9 cellular contexts compared by ENCODE assay signal in genomic region chr1:28601696-28602095, GRCh38. TPM values are rescaled to one million over a fixed set of nuclear protein-coding genes. Genes with fewer than 3 reads are reported as not detected.
DNase-seq lines count a peak whose midpoint lies in the region; ATAC-seq and TF ChIP-seq lines count a peak whose summit lies in the region.
"Had no signal": no experiment of that assay in that cellular context is flagged by ENCODE, and none has a peak within 500 bp of the region (broad histone marks: within the 10 kb centered on the region; RNA-seq: fewer than 3 reads in every experiment).

No MANE protein-coding gene starts in this region.

- DNase-seq in Right ventricle myocardium superior: no peak
- no peak for DNase-seq in cardiac septum (ENCODE audit: low spot score)
- peak; percentile 85 for DNase-seq in fibroblast of the aortic adventitia (ENCODE audit: low read depth)
- no peak for DNase-seq in uterus
- no peak for DNase-seq in activated effector memory CD4-positive, alpha-beta T cell treated with anti-CD3 and anti-CD28 coated beads, Interleukin-2, amount 50 U/mL, for 16 hours
- no peak for DNase-seq in stimulated activated naive CD4-positive, alpha-beta T cell (lab: John Stamatoyannopoulos, UW)
- no peak for DNase-seq in inferior parietal cortex (ENCODE audit: extremely low spot score)

- H3K27ac ChIP-seq in uterus: peak overlapping the region; percentile 4 to 39

- H3K4me3 ChIP-seq in fibroblast of the aortic adventitia (ENCODE audit: low read depth, low read length) (no peak overlapping the region), uterus (no peak overlapping the region)

- TF ChIP-seq POLR2A in uterus (IDR thresholded peaks at IDR 0.05): no peak

- H3K27me3 ChIP-seq in uterus: no peaks in the 10 kb centered on the region

- no peaks in the 10 kb centered on the region for H3K36me3 ChIP-seq in uterus

- no peaks in the 10 kb centered on the region for H3K4me1 ChIP-seq in uterus

- intact Hi-C loops in Right ventricle myocardium superior (cut with DNase I) (loop anchor here (10.0 kb wide), 1 partner anchor 87 kb away; no protein-coding TSS in a partner anchor), cardiac septum (cut with DNase I) (loop anchor here (5.0 kb wide), 1 partner anchor 354 kb away; no protein-coding TSS in a partner anchor), uterus (cut with DNase I; ENCODE audit: low total_unique reads) (loop anchor here (5.0 kb wide), 1 partner anchor 84 kb away; no protein-coding TSS in a partner anchor)

- ATAC-seq in Right ventricle myocardium superior (ENCODE audit: poor library complexity): peak; percentile 29
- ATAC-seq in SK-N-SH treated with all-trans-retinoic acid at 6 μM for 48 hours: peak; percentile 90

- H3K9me3 ChIP-seq in uterus: no peaks in the 10 kb centered on the region

- no peak for TF ChIP-seq CTCF in fibroblast of the aortic adventitia (IDR thresholded peaks at IDR 0.05; ENCODE audit: insufficient read depth, low read length)
- TF ChIP-seq CTCF in uterus (IDR thresholded peaks at IDR 0.05): no peak

TF ChIP-seq in SK-N-SH treated with all-trans-retinoic acid at 6 μM for 48 hours, 23 proteins besides CTCF, POLR2A, EP300 and RAD21:
- no peak for TF ChIP-seq CSDC2 (CRISPR knock-in tag; IDR thresholded peaks at IDR 0.05)
- peak; percentile 23; the same call in 1 of the 2 replicates for TF ChIP-seq ISL1 (CRISPR knock-in tag; IDR thresholded peaks at IDR 0.05)

RNA-seq across cellular contexts. Expression of gene RAB42, which starts 9.6 kb away (rescaled TPM):
- 1.4 TPM for total RNA-seq in Right ventricle myocardium superior
- total RNA-seq in cardiac septum: 1.1 TPM
- 1.6 and 3.4 TPM in 2 replicates for total RNA-seq in fibroblast of the aortic adventitia (ENCODE audit: low replicate concordance)
- total RNA-seq in uterus: 10 to 100 TPM in 1 of 4 donors, 1 to 10 TPM in 1, not detected in 2; 3.0 to 15.6 TPM

RNA-seq across cellular contexts. Expression of gene TAF12, which starts 41.2 kb away (rescaled TPM):
- total RNA-seq in Right ventricle myocardium superior (27.4 TPM), cardiac septum (17.3 TPM), fibroblast of the aortic adventitia (ENCODE audit: low replicate concordance) (26.2 and 36.0 TPM in 2 replicates), uterus (10 to 100 TPM in 3 of 4 donors, 1 to 10 TPM in 1; 5.3 to 24.4 (median 13.7) TPM)

RNA-seq across cellular contexts. Expression of gene RNU11, which starts 46.7 kb away (rescaled TPM):
- not detected for total RNA-seq in Right ventricle myocardium superior
- not detected for total RNA-seq in cardiac septum
- not detected in 2 replicates for total RNA-seq in fibroblast of the aortic adventitia (ENCODE audit: low replicate concordance)
- total RNA-seq in uterus: not detected
- total RNA-seq: lung microvascular endothelial cell had no signal

RNA-seq across cellular contexts. Expression of gene TRNAU1AP, which starts 48.8 kb away (rescaled TPM):
- total RNA-seq in Right ventricle myocardium superior (11.7 TPM), cardiac septum (17.6 TPM), fibroblast of the aortic adventitia (ENCODE audit: low replicate concordance) (18.8 and 29.7 TPM in 2 replicates), uterus (10 to 100 TPM in 2 of 4 donors, 1 to 10 TPM in 2; 3.8 to 34.9 (median 20.3) TPM)
